ENCODE assay signal across 27 cellular contexts in the genomic region with DNA sequence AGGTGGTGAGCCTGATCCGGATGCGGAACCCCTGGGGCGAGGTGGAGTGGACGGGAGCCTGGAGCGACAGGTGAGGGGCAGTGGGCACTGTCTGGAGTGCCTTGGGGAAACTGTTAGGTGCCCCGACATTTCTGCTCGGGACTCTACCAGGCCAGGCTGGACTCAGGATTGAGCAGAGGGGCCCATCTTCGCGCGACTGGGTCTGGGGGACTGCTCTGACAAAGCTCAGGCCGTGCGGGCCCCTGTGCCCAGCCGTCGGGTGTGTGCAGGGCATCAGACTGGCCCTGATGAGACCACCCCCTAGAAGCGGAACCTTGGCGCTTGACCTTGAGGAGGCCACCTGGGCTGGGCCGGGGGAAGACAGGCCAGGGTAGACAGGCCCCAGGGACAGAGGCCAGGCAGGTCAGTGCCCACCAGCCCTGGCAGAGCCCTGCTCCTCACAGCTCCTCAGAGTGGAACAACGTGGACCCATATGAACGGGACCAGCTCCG. TPM values are rescaled to one million over a fixed set of nuclear protein-coding genes. Genes with fewer than 3 reads are reported as not detected.
DNase-seq lines count a peak whose midpoint lies in the region; ATAC-seq and TF ChIP-seq lines count a peak whose summit lies in the region.
"Had no signal": no experiment of that assay in that cellular context is flagged by ENCODE, and none has a peak within 500 bp of the region (broad histone marks: within the 10 kb centered on the region; RNA-seq: fewer than 3 reads in every experiment).

No MANE protein-coding gene starts in this region.

- no peak overlapping the region for H2BK120ac ChIP-seq in mesenchymal stem cell (ENCODE audit: low read depth, low read length)

- H3K36me3 ChIP-seq in endodermal cell (ENCODE audit: control insufficient read depth, insufficient read depth, low read length) (peaks cover 85% of the 10 kb centered on the region), mesenchymal stem cell (ENCODE audit: control insufficient read depth in 1 of 2, insufficient read depth in 2 of 2, low read depth in 1 of 2, low read length in 2 of 2) (peaks cover 73 to 89% of the 10 kb centered on the region in 2 experiments)

- peak overlapping the region; percentile 10 for H4K8ac ChIP-seq in mesenchymal stem cell (ENCODE audit: low read length)

- H2BK12ac ChIP-seq in mesenchymal stem cell (ENCODE audit: low read length in 2 of 2), result no peak overlapping the region

- peaks cover 24% of the 10 kb centered on the region for H3K4me1 Mint-ChIP-seq in endodermal cell
- peaks cover 37% of the 10 kb centered on the region for H3K4me1 Mint-ChIP-seq in stimulated activated effector memory CD8-positive, alpha-beta T cell treated with anti-CD3 and anti-CD28 coated beads, Interleukin-12 subunit alpha, Interleukin-12 subunit beta, amount 100 ng/mL, for 72 hours

- H2AFZ ChIP-seq in mesenchymal stem cell (ENCODE audit: low read depth, low read length), result no peak overlapping the region
- H2AFZ ChIP-seq: GM23248, PC-9 had no signal

- H3K18ac ChIP-seq in mesenchymal stem cell (ENCODE audit: low read depth in 1 of 2, low read length in 2 of 2), result no peak overlapping the region

- H3K27me3 Mint-ChIP-seq in endodermal cell (ENCODE audit: insufficient read depth), result no peaks in the 10 kb centered on the region
- H3K27me3 Mint-ChIP-seq: IgD-negative memory B cell had no signal

- H3K27ac Mint-ChIP-seq in endodermal cell, result no peak overlapping the region
- no peak overlapping the region for H3K27ac Mint-ChIP-seq in stimulated activated effector memory CD8-positive, alpha-beta T cell treated with anti-CD3 and anti-CD28 coated beads, Interleukin-12 subunit alpha, Interleukin-12 subunit beta, amount 100 ng/mL, for 72 hours
- H3K27ac Mint-ChIP-seq: HFFc6 had no signal

- H4K91ac ChIP-seq in mesenchymal stem cell (ENCODE audit: low read length), result no peak overlapping the region

- H2BK15ac ChIP-seq in mesenchymal stem cell (ENCODE audit: low read depth, poor library complexity, severe bottlenecking), result no peak overlapping the region

- no peak overlapping the region for H3K4ac ChIP-seq in mesenchymal stem cell (ENCODE audit: low read depth in 1 of 2, low read length in 2 of 2)

- no peak overlapping the region for H2BK5ac ChIP-seq in mesenchymal stem cell (ENCODE audit: low read depth, low read length, poor library complexity, severe bottlenecking)

- peak; percentile 40 for DNase-seq in activated CD8-positive, alpha-beta memory T cell treated with anti-CD3 and anti-CD28 coated beads for 24 hours
- no peak for DNase-seq in activated CD8-positive, alpha-beta memory T cell treated with anti-CD3 and anti-CD28 coated beads, Interleukin-2, amount 50 U/mL, for 4 hours
- DNase-seq in endodermal cell (peak; percentile 29), mesenchymal stem cell (no peak), KBM-7 (no peak)
- no peak for DNase-seq in stimulated activated effector memory CD8-positive, alpha-beta T cell treated with anti-CD3 and anti-CD28 coated beads, Interleukin-12 subunit alpha, Interleukin-12 subunit beta, amount 100 ng/mL, for 72 hours (ENCODE audit: low spot score in 2 of 2)
- no peak for DNase-seq in stimulated activated CD4-positive, alpha-beta T cell treated with anti-CD3 and anti-CD28 coated beads, Interleukin-2, amount 100 ng/mL, for 48 hours
- DNase-seq: ACHN, GM23248, HFFc6, Karpas-422, NCI-H1092, NCI-H1417 treated with DMSO at 0.1 percent for 48 hours, NCI-H1694 treated with DMSO at 0.1 percent for 48 hours, NCI-H2081, NCI-H2227 treated with DMSO at 0.1 percent for 48 hours, NCI-H526 treated with DMSO at 0.1 percent for 48 hours, PC-9, Right ventricle myocardium superior had no signal

- no peaks in the 10 kb centered on the region for H3K9me3 Mint-ChIP-seq in endodermal cell
- no peaks in the 10 kb centered on the region for H3K9me3 Mint-ChIP-seq in stimulated activated effector memory CD8-positive, alpha-beta T cell treated with anti-CD3 and anti-CD28 coated beads, Interleukin-12 subunit alpha, Interleukin-12 subunit beta, amount 100 ng/mL, for 72 hours
- H3K9me3 Mint-ChIP-seq: HFFc6, IgD-negative memory B cell had no signal

- 95% methylated on average over 11 to 20 of the region's 20 CpGs for WGBS in endodermal cell (ENCODE audit: insufficient coverage in 1 of 2, insufficient read length in 1 of 2), 2 experiments
- 97% methylated on average over 20 of the region's 20 CpGs for WGBS in mesenchymal stem cell

- ATAC-seq in stimulated activated effector memory CD8-positive, alpha-beta T cell treated with anti-CD3 and anti-CD28 coated beads, Interleukin-12 subunit alpha, Interleukin-12 subunit beta, amount 100 ng/mL, for 72 hours, result peak; percentile 19
- no peak for ATAC-seq in HG02884 (IDR thresholded peaks at IDR 0.05; ENCODE audit: unreplicated experiment)

- H3K4me3 ChIP-seq in endodermal cell (ENCODE audit: low read length) (no peak overlapping the region), mesenchymal stem cell (ENCODE audit: insufficient read depth in 1 of 2, low read depth in 1 of 2, low read length in 2 of 2) (no peak overlapping the region)
- H3K4me3 ChIP-seq: GM23248, PC-9 had no signal

- no peak overlapping the region for H3K23ac ChIP-seq in mesenchymal stem cell (ENCODE audit: low read length in 2 of 2)

- TF ChIP-seq CTCF in endodermal cell (conservative IDR thresholded peaks at IDR 0.05), result no peak

- H3K9me3 ChIP-seq in endodermal cell (ENCODE audit: control insufficient read depth, low read length), result peaks cover 5% of the 10 kb centered on the region
- H3K9me3 ChIP-seq in mesenchymal stem cell (ENCODE audit: control insufficient read depth, low read length), result no peaks in the 10 kb centered on the region

- no peaks in the 10 kb centered on the region for H3K27me3 ChIP-seq in endodermal cell (ENCODE audit: control insufficient read depth, insufficient read depth, low read length, poor library complexity, severe bottlenecking)
- no peaks in the 10 kb centered on the region for H3K27me3 ChIP-seq in mesenchymal stem cell (ENCODE audit: control insufficient read depth in 1 of 2, insufficient read depth in 1 of 2, low read length in 2 of 2)

- in situ Hi-C loops in KBM-7 (cut with MboI; ENCODE audit: low pct_unique_long_range_greater_than_20kb, low sequenced_read_pairs), result no loop called here

- no peak overlapping the region for H2AK5ac ChIP-seq in mesenchymal stem cell (ENCODE audit: low read length, severe bottlenecking)

- peaks cover 9% of the 10 kb centered on the region for H3K4me1 ChIP-seq in endodermal cell (ENCODE audit: control insufficient read depth, insufficient read depth, low read length)
- H3K4me1 ChIP-seq in mesenchymal stem cell (ENCODE audit: control insufficient read depth, insufficient read depth, low read depth, low read length), result peaks cover 15% of the 10 kb centered on the region

- H3K14ac ChIP-seq in mesenchymal stem cell (ENCODE audit: low read length in 2 of 2), result no peak overlapping the region

- H3K36me3 Mint-ChIP-seq in endodermal cell (ENCODE audit: low read depth), result peaks cover 72% of the 10 kb centered on the region
- peaks cover 64% of the 10 kb centered on the region for H3K36me3 Mint-ChIP-seq in stimulated activated effector memory CD8-positive, alpha-beta T cell treated with anti-CD3 and anti-CD28 coated beads, Interleukin-12 subunit alpha, Interleukin-12 subunit beta, amount 100 ng/mL, for 72 hours
- H3K36me3 Mint-ChIP-seq: IgD-negative memory B cell had no signal

- no peak overlapping the region for H3K4me3 Mint-ChIP-seq in endodermal cell
- no peak overlapping the region for H3K4me3 Mint-ChIP-seq in stimulated activated effector memory CD8-positive, alpha-beta T cell treated with anti-CD3 and anti-CD28 coated beads, Interleukin-12 subunit alpha, Interleukin-12 subunit beta, amount 100 ng/mL, for 72 hours
- H3K4me3 Mint-ChIP-seq: HFFc6 had no signal

- H3K79me1 ChIP-seq in mesenchymal stem cell (replicated peaks; ENCODE audit: low read length, poor library complexity, severe bottlenecking), result peaks cover 49% of the 10 kb centered on the region

- H3K27ac ChIP-seq in endodermal cell (ENCODE audit: low read depth, low read length) (no peak overlapping the region), mesenchymal stem cell (ENCODE audit: low read length, poor library complexity, severe bottlenecking) (no peak overlapping the region)
- H3K27ac ChIP-seq: 22Rv1, GM23248, PC-9 had no signal

- H3K4me2 ChIP-seq in mesenchymal stem cell (ENCODE audit: low read length, poor library complexity, severe bottlenecking), result no peak overlapping the region
- H3K4me2 ChIP-seq: PC-9 had no signal

- H3K9ac ChIP-seq in endodermal cell (ENCODE audit: extremely low read depth, low read length, poor library complexity, severe bottlenecking) (no peak overlapping the region), mesenchymal stem cell (ENCODE audit: low read length) (no peak overlapping the region)
- H3K9ac ChIP-seq: GM23248 had no signal

RNA-seq across cellular contexts. Expression of gene CAPN1, which starts 6.3 kb away (rescaled TPM):
- 100 to 1,000 TPM; 183 to 223 TPM for total RNA-seq in endodermal cell
- polyA plus RNA-seq in endodermal cell (2013, experiment 1 of 2), result 76.6 TPM
- polyA plus RNA-seq in endodermal cell (2013, experiment 2 of 2), result 72.5 TPM
- polyA plus RNA-seq in mesenchymal stem cell (2013, experiment 1 of 2), result 166 TPM
- polyA plus RNA-seq in mesenchymal stem cell (2013, experiment 2 of 2), result 168 TPM

RNA-seq across cellular contexts. Expression of gene SPDYC, which starts 18.0 kb away (rescaled TPM):
- total RNA-seq in endodermal cell, result under 1 TPM in 1 of 2 donors, not detected in 1; 0.46 TPM
- not detected for polyA plus RNA-seq in endodermal cell (2013, experiment 1 of 2)
- not detected for polyA plus RNA-seq in endodermal cell (2013, experiment 2 of 2)
- polyA plus RNA-seq in mesenchymal stem cell (2013, experiment 1 of 2), result not detected
- not detected for polyA plus RNA-seq in mesenchymal stem cell (2013, experiment 2 of 2)
- total RNA-seq: Daoy, GM23248, HFFc6, NCI-H460, PC-9, Right ventricle myocardium superior, RPMI7951, SK-MEL-5 had no signal
- polyA plus RNA-seq: BJ, GM23248, IgD-negative memory B cell had no signal

RNA-seq across cellular contexts. Expression of gene SYVN1, which starts 53.7 kb away (rescaled TPM):
- total RNA-seq in endodermal cell, result 10 to 100 TPM; 30.4 to 39.5 TPM
- polyA plus RNA-seq in endodermal cell (2013, experiment 1 of 2), result 32.8 TPM
- 25.3 TPM for polyA plus RNA-seq in endodermal cell (2013, experiment 2 of 2)
- 33.9 TPM for polyA plus RNA-seq in mesenchymal stem cell (2013, experiment 1 of 2)
- 33.2 TPM for polyA plus RNA-seq in mesenchymal stem cell (2013, experiment 2 of 2)

Comparison
In these comparisons a context has a peak if more than half of its experiments do, and no peak if none do; other contexts are left out.
1. DNase-seq: peak in activated CD8-positive, alpha-beta memory T cell treated with anti-CD3 and anti-CD28 coated beads for 24 hours (single experiment) and endodermal cell (single experiment); none in activated CD8-positive, alpha-beta memory T cell treated with anti-CD3 and anti-CD28 coated beads, Interleukin-2, amount 50 U/mL, for 4 hours (single experiment), mesenchymal stem cell (single experiment), stimulated activated effector memory CD8-positive, alpha-beta T cell treated with anti-CD3 and anti-CD28 coated beads, Interleukin-12 subunit alpha, Interleukin-12 subunit beta, amount 100 ng/mL, for 72 hours (0 of 2), KBM-7 (single experiment) and stimulated activated CD4-positive, alpha-beta T cell treated with anti-CD3 and anti-CD28 coated beads, Interleukin-2, amount 100 ng/mL, for 48 hours (0 of 2).